Comparison of ENCODE assay signal across 24 cellular contexts in the genomic region with DNA sequence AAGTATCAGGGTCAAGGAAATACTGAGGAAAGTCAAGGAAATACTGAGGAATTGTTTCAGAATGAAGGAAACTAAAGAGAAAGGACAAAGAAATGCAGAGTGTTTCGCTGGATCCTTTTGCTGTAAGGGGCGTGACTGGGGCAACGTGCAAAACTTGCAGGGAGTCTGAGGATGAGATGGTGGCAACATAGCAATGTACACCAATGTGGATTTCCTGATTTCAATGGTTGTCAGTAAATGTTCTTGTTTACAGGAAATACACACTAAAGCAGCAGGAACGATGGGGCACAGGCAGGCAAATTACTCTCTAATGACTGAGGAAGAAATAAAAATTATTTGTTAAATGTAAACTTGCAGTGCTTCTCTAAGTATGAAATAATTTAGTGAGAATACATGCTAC. TPM values are rescaled to one million over a fixed set of nuclear protein-coding genes. Genes with fewer than 3 reads are reported as not detected.
DNase-seq lines count a peak whose midpoint lies in the region; ATAC-seq and TF ChIP-seq lines count a peak whose summit lies in the region.
"Had no signal": no experiment of that assay in that cellular context is flagged by ENCODE, and none has a peak within 500 bp of the region (broad histone marks: within the 10 kb centered on the region; RNA-seq: fewer than 3 reads in every experiment).

No MANE protein-coding gene starts in this region.

- CTCF ChIA-PET in activated naive CD4-positive, alpha-beta T cell treated with anti-CD3 and anti-CD28 coated beads, Interleukin-2, amount 10 ng/mL, durations not matched to agents 7 days and 5 days (lab: Charles Lee) = no interaction called here
- CTCF ChIA-PET in activated CD4-positive, alpha-beta memory T cell treated with anti-CD3 and anti-CD28 coated beads, Interleukin-2, amount 10 ng/mL, durations not matched to agents 7 days and 5 days (lab: Charles Lee) = no interaction called here

- H3K36me3 ChIP-seq in neutrophil = peaks cover 99% of the 10 kb centered on the region

- H3K4me3 ChIP-seq in neutrophil (ENCODE audit: low read depth in 1 of 2, low read length in 1 of 2) = no peak overlapping the region
- H3K4me3 ChIP-seq: ascending aorta, heart right ventricle, Peyer's patch, vagina had no signal

- peaks cover 25% of the 10 kb centered on the region for H3K4me1 Mint-ChIP-seq in activated naive CD4-positive, alpha-beta T cell treated with anti-CD3 and anti-CD28 coated beads, Interleukin-2, amount 10 ng/mL, durations not matched to agents 7 days and 5 days
- peaks cover 26% of the 10 kb centered on the region for H3K4me1 Mint-ChIP-seq in activated CD4-positive, alpha-beta memory T cell treated with anti-CD3 and anti-CD28 coated beads, Interleukin-2, amount 10 ng/mL, durations not matched to agents 7 days and 5 days
- peaks cover 16 to 19% of the 10 kb centered on the region in 2 donors for H3K4me1 Mint-ChIP-seq in effector memory CD8-positive, alpha-beta T cell (ENCODE audit: low read depth in 2 of 2)

- in situ Hi-C loops in G401 (cut with HindIII; ENCODE audit: low sequenced_read_pairs) = no loop called here

- H3K9me3 ChIP-seq in neutrophil = peaks cover 4% of the 10 kb centered on the region
- H3K9me3 ChIP-seq: ascending aorta, heart right ventricle, Peyer's patch, vagina had no signal

- peaks cover 56% of the 10 kb centered on the region for H3K36me3 Mint-ChIP-seq in activated naive CD4-positive, alpha-beta T cell treated with anti-CD3 and anti-CD28 coated beads, Interleukin-2, amount 10 ng/mL, durations not matched to agents 7 days and 5 days
- peaks cover 49% of the 10 kb centered on the region for H3K36me3 Mint-ChIP-seq in activated CD4-positive, alpha-beta memory T cell treated with anti-CD3 and anti-CD28 coated beads, Interleukin-2, amount 10 ng/mL, durations not matched to agents 7 days and 5 days (ENCODE audit: low read depth)
- H3K36me3 Mint-ChIP-seq in effector memory CD8-positive, alpha-beta T cell (ENCODE audit: insufficient read depth) = peaks cover 77% of the 10 kb centered on the region

- H3K27me3 Mint-ChIP-seq in activated naive CD4-positive, alpha-beta T cell treated with anti-CD3 and anti-CD28 coated beads, Interleukin-2, amount 10 ng/mL, durations not matched to agents 7 days and 5 days = no peaks in the 10 kb centered on the region
- no peaks in the 10 kb centered on the region for H3K27me3 Mint-ChIP-seq in activated CD4-positive, alpha-beta memory T cell treated with anti-CD3 and anti-CD28 coated beads, Interleukin-2, amount 10 ng/mL, durations not matched to agents 7 days and 5 days
- no peaks in the 10 kb centered on the region for H3K27me3 Mint-ChIP-seq in effector memory CD8-positive, alpha-beta T cell
- H3K27me3 Mint-ChIP-seq: naive B cell had no signal

- peak; percentile 38 for ATAC-seq in effector memory CD8-positive, alpha-beta T cell (replicated peaks)
- no peak for ATAC-seq in HG03108 (IDR thresholded peaks at IDR 0.05; ENCODE audit: unreplicated experiment)
- ATAC-seq: heart right ventricle had no signal

- peak overlapping the region; percentile 73 for H3K27ac Mint-ChIP-seq in activated naive CD4-positive, alpha-beta T cell treated with anti-CD3 and anti-CD28 coated beads, Interleukin-2, amount 10 ng/mL, durations not matched to agents 7 days and 5 days
- peak overlapping the region; percentile 61 for H3K27ac Mint-ChIP-seq in activated CD4-positive, alpha-beta memory T cell treated with anti-CD3 and anti-CD28 coated beads, Interleukin-2, amount 10 ng/mL, durations not matched to agents 7 days and 5 days
- peak overlapping the region; percentile 64 to 77 for H3K27ac Mint-ChIP-seq in effector memory CD8-positive, alpha-beta T cell

- H3K27me3 ChIP-seq in neutrophil = no peaks in the 10 kb centered on the region
- H3K27me3 ChIP-seq: ascending aorta, dorsolateral prefrontal cortex, heart right ventricle, Peyer's patch, vagina had no signal

- POLR2A ChIA-PET in activated CD4-positive, alpha-beta memory T cell treated with anti-CD3 and anti-CD28 coated beads, Interleukin-2, amount 10 ng/mL, durations not matched to agents 7 days and 5 days (lab: Charles Lee) = no interaction called here

- H3K9me3 Mint-ChIP-seq in activated naive CD4-positive, alpha-beta T cell treated with anti-CD3 and anti-CD28 coated beads, Interleukin-2, amount 10 ng/mL, durations not matched to agents 7 days and 5 days = no peaks in the 10 kb centered on the region
- no peaks in the 10 kb centered on the region for H3K9me3 Mint-ChIP-seq in activated CD4-positive, alpha-beta memory T cell treated with anti-CD3 and anti-CD28 coated beads, Interleukin-2, amount 10 ng/mL, durations not matched to agents 7 days and 5 days
- no peaks in the 10 kb centered on the region for H3K9me3 Mint-ChIP-seq in effector memory CD8-positive, alpha-beta T cell
- H3K9me3 Mint-ChIP-seq: naive B cell had no signal

- DNase-seq in activated naive CD4-positive, alpha-beta T cell treated with anti-CD3 and anti-CD28 coated beads, Interleukin-2, amount 10 ng/mL, durations not matched to agents 7 days and 5 days = no peak
- no peak for DNase-seq in activated naive CD4-positive, alpha-beta T cell (lab: John Stamatoyannopoulos, UW)
- DNase-seq in activated CD4-positive, alpha-beta memory T cell treated with anti-CD3 and anti-CD28 coated beads, Interleukin-2, amount 10 ng/mL, durations not matched to agents 7 days and 5 days = no peak
- no peak for DNase-seq in effector memory CD8-positive, alpha-beta T cell
- DNase-seq in G401 (ENCODE audit: low spot score) = no peak
- no peak for DNase-seq in OCI-M1 (lab: John Stamatoyannopoulos, UW)
- DNase-seq: activated naive CD4-positive, alpha-beta T cell treated with Interleukin-2 at 50 U/mL for 16 hours; Calu3; caudate nucleus; dorsolateral prefrontal cortex; foreskin fibroblast; heart right ventricle; naive B cell; NCI-H1694 treated with DMSO at 0.1 percent for 48 hours; NCI-H2171; NCI-H524; Peyer's patch; retina; stimulated activated CD4-positive, alpha-beta T cell treated with anti-CD3 and anti-CD28 coated beads, Interleukin-4, amount 100 ng/mL, for 1 hour; stimulated activated naive CD4-positive, alpha-beta T cell had no signal

- no peak for TF ChIP-seq CTCF in neutrophil (IDR thresholded peaks at IDR 0.05)

- no peaks in the 10 kb centered on the region for H3K4me1 ChIP-seq in neutrophil (ENCODE audit: control insufficient read depth in 1 of 2, insufficient read depth in 1 of 2, low read depth in 1 of 2, low read length in 1 of 2)
- H3K4me1 ChIP-seq: ascending aorta, Peyer's patch, vagina had no signal

- no peak overlapping the region for H3K4me3 Mint-ChIP-seq in activated naive CD4-positive, alpha-beta T cell treated with anti-CD3 and anti-CD28 coated beads, Interleukin-2, amount 10 ng/mL, durations not matched to agents 7 days and 5 days
- H3K4me3 Mint-ChIP-seq in activated CD4-positive, alpha-beta memory T cell treated with anti-CD3 and anti-CD28 coated beads, Interleukin-2, amount 10 ng/mL, durations not matched to agents 7 days and 5 days = no peak overlapping the region
- peak overlapping the region in 1 of 2 donors; percentile 42 for H3K4me3 Mint-ChIP-seq in effector memory CD8-positive, alpha-beta T cell
- H3K4me3 Mint-ChIP-seq: naive B cell had no signal

- H3K27ac ChIP-seq in neutrophil = peak overlapping the region; percentile 5
- H3K27ac ChIP-seq: ascending aorta, vagina had no signal

RNA-seq across cellular contexts. Expression of a gene that starts 34.4 kb away (rescaled TPM):
- total RNA-seq in activated CD4-positive, alpha-beta memory T cell treated with anti-CD3 and anti-CD28 coated beads, Interleukin-2, amount 10 ng/mL, durations not matched to agents 7 days and 5 days = 10 to 100 TPM; 52.1 to 54.9 TPM
- total RNA-seq in G401 (2014; rRNA removed; shearing (Covaris generic)) = 7.9 and 12.6 TPM in 2 replicates

RNA-seq across cellular contexts. Expression of a gene that starts 34.6 kb away (rescaled TPM):
- 1 to 10 TPM; 7.9 to 8.6 TPM for total RNA-seq in activated CD4-positive, alpha-beta memory T cell treated with anti-CD3 and anti-CD28 coated beads, Interleukin-2, amount 10 ng/mL, durations not matched to agents 7 days and 5 days
- total RNA-seq in G401 (2014; rRNA removed; shearing (Covaris generic)) = 22.2 and 33.4 TPM in 2 replicates
